Comparison of ENCODE assay signal across 10 cellular contexts in genomic region chr5:318341-318897, GRCh38. TPM values are rescaled to one million over a fixed set of nuclear protein-coding genes. Genes with fewer than 3 reads are reported as not detected.
DNase-seq lines count a peak whose midpoint lies in the region; ATAC-seq and TF ChIP-seq lines count a peak whose summit lies in the region.
"Had no signal": no experiment of that assay in that cellular context is flagged by ENCODE, and none has a peak within 500 bp of the region (broad histone marks: within the 10 kb centered on the region; RNA-seq: fewer than 3 reads in every experiment).

No MANE protein-coding gene starts in this region.

- H3K4me3 ChIP-seq in brain microvascular endothelial cell (ENCODE audit: low read depth, low read length) (no peak overlapping the region), skeletal muscle satellite cell (ENCODE audit: low read length) (no peak overlapping the region)
- H3K4me3 ChIP-seq: psoas muscle had no signal

- peaks cover 11% of the 10 kb centered on the region for H3K27me3 Mint-ChIP-seq in activated CD4-positive, alpha-beta T cell treated with anti-CD3 and anti-CD28 coated beads, Interleukin-2, amount 10 ng/mL, durations not matched to agents 24 days and 14 days
- peaks cover 2 to 31% (median 11%) of the 10 kb centered on the region in 5 donors for H3K27me3 Mint-ChIP-seq in naive thymus-derived CD8-positive, alpha-beta T cell

- H3K4me2 ChIP-seq in skeletal muscle satellite cell (ENCODE audit: low read length), result peak overlapping the region; percentile 39

- H3K36me3 Mint-ChIP-seq in activated CD4-positive, alpha-beta T cell treated with anti-CD3 and anti-CD28 coated beads, Interleukin-2, amount 10 ng/mL, durations not matched to agents 24 days and 14 days (ENCODE audit: low read depth), result peaks cover 11% of the 10 kb centered on the region
- peaks cover 0 to 23% (median 2%) of the 10 kb centered on the region in 3 donors for H3K36me3 Mint-ChIP-seq in naive thymus-derived CD8-positive, alpha-beta T cell

- H3K27me3 ChIP-seq in brain microvascular endothelial cell (replicated peaks) (peaks cover 4% of the 10 kb centered on the region), skeletal muscle satellite cell (ENCODE audit: control insufficient read depth, insufficient read depth, low read length) (peaks cover 4% of the 10 kb centered on the region)

- intact Hi-C loops in activated CD4-positive, alpha-beta T cell treated with anti-CD3 and anti-CD28 coated beads, Interleukin-2, amount 10 ng/mL, durations not matched to agents 24 days and 14 days (cut with micrococcal nuclease), result no loop called here

- H3K4me1 ChIP-seq in skeletal muscle satellite cell (ENCODE audit: control insufficient read depth, insufficient read depth, low read length), result peaks cover 38% of the 10 kb centered on the region
- H3K4me1 ChIP-seq: psoas muscle had no signal

- ATAC-seq in naive thymus-derived CD8-positive, alpha-beta T cell, result no peak
- ATAC-seq in HG03280 (IDR thresholded peaks at IDR 0.05; ENCODE audit: unreplicated experiment), result no peak

- H3K27ac ChIP-seq in brain microvascular endothelial cell, result no peak overlapping the region
- H3K27ac ChIP-seq: psoas muscle had no signal

- no peaks in the 10 kb centered on the region for H3K9me3 Mint-ChIP-seq in activated CD4-positive, alpha-beta T cell treated with anti-CD3 and anti-CD28 coated beads, Interleukin-2, amount 10 ng/mL, durations not matched to agents 24 days and 14 days
- H3K9me3 Mint-ChIP-seq in naive thymus-derived CD8-positive, alpha-beta T cell, result no peaks in the 10 kb centered on the region
- H3K9me3 Mint-ChIP-seq: dendritic cell treated with granulocyte-macrophage colony-stimulating factor and Interleukin-4, amounts not matched to agents 40 ng/mL and 50 ng/mL, for 4 days had no signal

- in situ Hi-C loops in brain microvascular endothelial cell (cut with HindIII; ENCODE audit: low pct_ligation_motif_present, low sequenced_read_pairs), result no loop called here

- DNase-seq in NCI-H748 (lab: John Stamatoyannopoulos, UW; ENCODE audit: unreplicated experiment), result peak; percentile 61
- DNase-seq in NCI-H748 treated with DMSO at 0.1 percent for 48 hours (lab: John Stamatoyannopoulos, UW), result no peak
- DNase-seq in NCI-H2107 treated with DMSO at 0.1 percent for 48 hours (lab: John Stamatoyannopoulos, UW; ENCODE audit: unreplicated experiment), result peak; percentile 46
- peak; percentile 58 for DNase-seq in brain microvascular endothelial cell
- no peak for DNase-seq in activated CD4-positive, alpha-beta T cell treated with anti-CD3 and anti-CD28 coated beads, Interleukin-2, amount 10 ng/mL, durations not matched to agents 24 days and 14 days
- no peak for DNase-seq in naive thymus-derived CD8-positive, alpha-beta T cell

- TF ChIP-seq CTCF in brain microvascular endothelial cell (IDR thresholded peaks at IDR 0.05; ENCODE audit: low read depth, low read length, missing control alignments), result peak; percentile 27

- POLR2A ChIA-PET in naive thymus-derived CD8-positive, alpha-beta T cell (lab: Charles Lee), result interaction anchor here (0.6 kb wide), 1 partner anchor 41 kb away, joined by 5 read pairs; no protein-coding TSS in a partner anchor

- H3K9ac ChIP-seq in skeletal muscle satellite cell (ENCODE audit: low read depth, low read length), result no peak overlapping the region

- no peak overlapping the region for H3K4me3 Mint-ChIP-seq in activated CD4-positive, alpha-beta T cell treated with anti-CD3 and anti-CD28 coated beads, Interleukin-2, amount 10 ng/mL, durations not matched to agents 24 days and 14 days
- no peak overlapping the region for H3K4me3 Mint-ChIP-seq in naive thymus-derived CD8-positive, alpha-beta T cell
- H3K4me3 Mint-ChIP-seq: dendritic cell treated with granulocyte-macrophage colony-stimulating factor and Interleukin-4, amounts not matched to agents 40 ng/mL and 50 ng/mL, for 4 days had no signal

- H3K36me3 ChIP-seq in brain microvascular endothelial cell (replicated peaks) (peaks cover 5% of the 10 kb centered on the region), skeletal muscle satellite cell (ENCODE audit: insufficient read depth, low read length) (peaks cover 24% of the 10 kb centered on the region)

- H3K4me1 Mint-ChIP-seq in activated CD4-positive, alpha-beta T cell treated with anti-CD3 and anti-CD28 coated beads, Interleukin-2, amount 10 ng/mL, durations not matched to agents 24 days and 14 days, result peaks cover 7% of the 10 kb centered on the region
- H3K4me1 Mint-ChIP-seq in naive thymus-derived CD8-positive, alpha-beta T cell, result peaks cover 7 to 22% (median 17%) of the 10 kb centered on the region in 4 donors

- no peak overlapping the region for H3K27ac Mint-ChIP-seq in activated CD4-positive, alpha-beta T cell treated with anti-CD3 and anti-CD28 coated beads, Interleukin-2, amount 10 ng/mL, durations not matched to agents 24 days and 14 days
- no peak overlapping the region for H3K27ac Mint-ChIP-seq in naive thymus-derived CD8-positive, alpha-beta T cell
- H3K27ac Mint-ChIP-seq: dendritic cell treated with granulocyte-macrophage colony-stimulating factor and Interleukin-4, amounts not matched to agents 40 ng/mL and 50 ng/mL, for 4 days had no signal

- no peaks in the 10 kb centered on the region for H3K9me3 ChIP-seq in skeletal muscle satellite cell (replicated peaks; ENCODE audit: low read length)
- H3K9me3 ChIP-seq: psoas muscle had no signal

RNA-seq across cellular contexts. Expression of gene AHRR, which starts 3.1 kb away (rescaled TPM):
- 8.1 and 9.8 TPM in 2 replicates for total RNA-seq in skeletal muscle satellite cell (2012; rRNA removed)
- total RNA-seq in activated CD4-positive, alpha-beta T cell treated with anti-CD3 and anti-CD28 coated beads, Interleukin-2, amount 10 ng/mL, durations not matched to agents 24 days and 14 days, result 25.8 and 26.0 TPM in 2 replicates
- 1 to 10 TPM; 5.8 to 7.6 TPM for total RNA-seq in naive thymus-derived CD8-positive, alpha-beta T cell
- under 1 TPM in 2 of 3 donors, not detected in 1; 0.11 to 0.23 TPM for polyA plus RNA-seq in naive thymus-derived CD8-positive, alpha-beta T cell

RNA-seq across cellular contexts. Expression of gene PDCD6, which starts 47.0 kb away (rescaled TPM):
- total RNA-seq in skeletal muscle satellite cell (2012; rRNA removed), result 96.1 and 105 TPM in 2 replicates
- 118 and 119 TPM in 2 replicates for total RNA-seq in activated CD4-positive, alpha-beta T cell treated with anti-CD3 and anti-CD28 coated beads, Interleukin-2, amount 10 ng/mL, durations not matched to agents 24 days and 14 days
- total RNA-seq in naive thymus-derived CD8-positive, alpha-beta T cell, result 10 to 100 TPM; 92.5 to 98.2 TPM
- polyA plus RNA-seq in naive thymus-derived CD8-positive, alpha-beta T cell, result 100 to 1,000 TPM; 183 to 223 (median 211) TPM

Comparison
In these comparisons a context has a peak if more than half of its experiments do, and no peak if none do; other contexts are left out.
1. DNase-seq: peak in NCI-H748 (single experiment), NCI-H2107 treated with DMSO at 0.1 percent for 48 hours (single experiment) and brain microvascular endothelial cell (single experiment); none in NCI-H748 treated with DMSO at 0.1 percent for 48 hours (single experiment), activated CD4-positive, alpha-beta T cell treated with anti-CD3 and anti-CD28 coated beads, Interleukin-2, amount 10 ng/mL, durations not matched to agents 24 days and 14 days (single experiment) and naive thymus-derived CD8-positive, alpha-beta T cell (0 of 10).